ENCODE assay signal across 1 cellular context in the genomic region with DNA sequence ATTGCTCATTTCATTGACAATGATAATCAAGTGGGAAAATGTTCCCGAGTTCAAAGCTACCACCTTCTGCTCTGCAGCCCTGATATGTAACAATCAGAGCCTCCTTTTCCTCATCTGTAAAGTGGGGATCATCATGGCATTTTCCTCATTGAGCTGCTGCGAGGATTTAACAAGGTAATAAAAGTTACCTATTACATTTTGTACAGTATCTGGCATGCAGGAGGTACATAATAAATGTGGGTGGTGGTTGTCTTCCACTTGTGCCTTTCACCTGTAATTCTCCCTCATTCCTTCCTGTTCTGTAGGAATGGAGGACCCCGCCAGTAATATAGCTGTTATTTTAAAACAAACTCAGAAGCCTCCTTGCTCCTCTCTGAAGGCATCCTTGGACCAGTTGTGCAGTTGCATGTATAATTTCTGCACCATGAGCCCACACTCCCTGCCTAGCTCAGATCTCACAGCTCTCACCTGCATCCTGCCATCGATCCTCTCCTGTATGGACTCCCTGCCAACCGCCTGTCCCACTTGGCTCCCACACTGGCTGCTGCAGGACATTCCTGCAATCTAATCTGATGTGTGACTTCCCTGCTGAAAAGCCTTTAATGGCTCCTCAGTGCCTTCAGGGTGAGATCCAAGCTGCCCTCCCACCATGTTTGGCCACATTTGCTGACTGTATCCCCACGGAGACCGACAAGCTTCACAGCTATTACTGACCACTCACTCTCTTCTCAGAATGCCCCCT.
TF ChIP-seq lines count a peak whose summit lies in the region.

No MANE protein-coding gene starts in this region.

TF ChIP-seq in GM23338, 12 proteins besides CTCF, POLR2A, EP300 and RAD21 (continued from another document):
- TF ChIP-seq, protein P1, sequence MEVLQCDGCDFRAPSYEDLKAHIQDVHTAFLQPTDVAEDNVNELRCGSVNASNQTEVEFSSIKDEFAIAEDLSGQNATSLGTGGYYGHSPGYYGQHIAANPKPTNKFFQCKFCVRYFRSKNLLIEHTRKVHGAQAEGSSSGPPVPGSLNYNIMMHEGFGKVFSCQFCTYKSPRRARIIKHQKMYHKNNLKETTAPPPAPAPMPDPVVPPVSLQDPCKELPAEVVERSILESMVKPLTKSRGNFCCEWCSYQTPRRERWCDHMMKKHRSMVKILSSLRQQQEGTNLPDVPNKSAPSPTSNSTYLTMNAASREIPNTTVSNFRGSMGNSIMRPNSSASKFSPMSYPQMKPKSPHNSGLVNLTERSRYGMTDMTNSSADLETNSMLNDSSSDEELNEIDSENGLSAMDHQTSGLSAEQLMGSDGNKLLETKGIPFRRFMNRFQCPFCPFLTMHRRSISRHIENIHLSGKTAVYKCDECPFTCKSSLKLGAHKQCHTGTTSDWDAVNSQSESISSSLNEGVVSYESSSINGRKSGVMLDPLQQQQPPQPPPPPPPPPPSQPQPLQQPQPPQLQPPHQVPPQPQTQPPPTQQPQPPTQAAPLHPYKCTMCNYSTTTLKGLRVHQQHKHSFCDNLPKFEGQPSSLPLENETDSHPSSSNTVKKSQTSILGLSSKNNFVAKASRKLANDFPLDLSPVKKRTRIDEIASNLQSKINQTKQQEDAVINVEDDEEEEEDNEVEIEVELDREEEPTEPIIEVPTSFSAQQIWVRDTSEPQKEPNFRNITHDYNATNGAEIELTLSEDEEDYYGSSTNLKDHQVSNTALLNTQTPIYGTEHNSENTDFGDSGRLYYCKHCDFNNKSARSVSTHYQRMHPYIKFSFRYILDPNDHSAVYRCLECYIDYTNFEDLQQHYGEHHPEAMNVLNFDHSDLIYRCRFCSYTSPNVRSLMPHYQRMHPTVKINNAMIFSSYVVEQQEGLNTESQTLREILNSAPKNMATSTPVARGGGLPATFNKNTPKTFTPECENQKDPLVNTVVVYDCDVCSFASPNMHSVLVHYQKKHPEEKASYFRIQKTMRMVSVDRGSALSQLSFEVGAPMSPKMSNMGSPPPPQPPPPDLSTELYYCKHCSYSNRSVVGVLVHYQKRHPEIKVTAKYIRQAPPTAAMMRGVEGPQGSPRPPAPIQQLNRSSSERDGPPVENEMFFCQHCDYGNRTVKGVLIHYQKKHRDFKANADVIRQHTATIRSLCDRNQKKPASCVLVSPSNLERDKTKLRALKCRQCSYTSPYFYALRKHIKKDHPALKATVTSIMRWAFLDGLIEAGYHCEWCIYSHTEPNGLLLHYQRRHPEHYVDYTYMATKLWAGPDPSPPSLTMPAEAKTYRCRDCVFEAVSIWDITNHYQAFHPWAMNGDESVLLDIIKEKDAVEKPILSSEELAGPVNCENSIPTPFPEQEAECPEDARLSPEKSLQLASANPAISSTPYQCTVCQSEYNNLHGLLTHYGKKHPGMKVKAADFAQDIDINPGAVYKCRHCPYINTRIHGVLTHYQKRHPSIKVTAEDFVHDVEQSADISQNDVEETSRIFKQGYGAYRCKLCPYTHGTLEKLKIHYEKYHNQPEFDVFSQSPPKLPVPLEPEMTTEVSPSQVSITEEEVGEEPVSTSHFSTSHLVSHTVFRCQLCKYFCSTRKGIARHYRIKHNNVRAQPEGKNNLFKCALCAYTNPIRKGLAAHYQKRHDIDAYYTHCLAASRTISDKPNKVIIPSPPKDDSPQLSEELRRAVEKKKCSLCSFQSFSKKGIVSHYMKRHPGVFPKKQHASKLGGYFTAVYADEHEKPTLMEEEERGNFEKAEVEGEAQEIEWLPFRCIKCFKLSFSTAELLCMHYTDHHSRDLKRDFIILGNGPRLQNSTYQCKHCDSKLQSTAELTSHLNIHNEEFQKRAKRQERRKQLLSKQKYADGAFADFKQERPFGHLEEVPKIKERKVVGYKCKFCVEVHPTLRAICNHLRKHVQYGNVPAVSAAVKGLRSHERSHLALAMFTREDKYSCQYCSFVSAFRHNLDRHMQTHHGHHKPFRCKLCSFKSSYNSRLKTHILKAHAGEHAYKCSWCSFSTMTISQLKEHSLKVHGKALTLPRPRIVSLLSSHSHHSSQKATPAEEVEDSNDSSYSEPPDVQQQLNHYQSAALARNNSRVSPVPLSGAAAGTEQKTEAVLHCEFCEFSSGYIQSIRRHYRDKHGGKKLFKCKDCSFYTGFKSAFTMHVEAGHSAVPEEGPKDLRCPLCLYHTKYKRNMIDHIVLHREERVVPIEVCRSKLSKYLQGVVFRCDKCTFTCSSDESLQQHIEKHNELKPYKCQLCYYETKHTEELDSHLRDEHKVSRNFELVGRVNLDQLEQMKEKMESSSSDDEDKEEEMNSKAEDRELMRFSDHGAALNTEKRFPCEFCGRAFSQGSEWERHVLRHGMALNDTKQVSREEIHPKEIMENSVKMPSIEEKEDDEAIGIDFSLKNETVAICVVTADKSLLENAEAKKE (CRISPR knock-in tag; IDR thresholded peaks at IDR 0.05), result no peak
- TF ChIP-seq EZH2 (IDR thresholded peaks at IDR 0.05; ENCODE audit: low read depth, unreplicated experiment), result no peak
